In genomic region chr21:28220670-28221069, GRCh38 we compare ENCODE assay signal across 32 cellular contexts.
DNase-seq lines count a peak whose midpoint lies in the region; ATAC-seq, FAIRE-seq and TF ChIP-seq lines count a peak whose summit lies in the region.
"Had no signal": no experiment of that assay in that cellular context is flagged by ENCODE, and none has a peak within 500 bp of the region (broad histone marks: within the 10 kb centered on the region; RNA-seq: fewer than 3 reads in every experiment).

No MANE protein-coding gene starts in this region.

- TF ChIP-seq CTCF in SK-N-SH (IDR thresholded peaks at IDR 0.05) (no peak), endothelial cell of umbilical vein (IDR thresholded peaks at IDR 0.05; ENCODE audit: extremely low read depth in 1 of 2, insufficient read depth in 1 of 2, low read depth in 1 of 2, low read length in 2 of 2) (no peak), keratinocyte (optimal IDR thresholded peaks at IDR 0.05 in 1 of 3, IDR thresholded peaks at IDR 0.05 in 1 of 3, conservative IDR thresholded peaks at IDR 0.05 in 1 of 3; ENCODE audit: extremely low read depth in 1 of 3, insufficient read depth in 2 of 3, low read length in 3 of 3) (no peak)

- POLR2A ChIA-PET in SK-N-SH (lab: Yijun Ruan, JAX) (no interaction called here), endothelial cell of umbilical vein (lab: Charles Lee) (no interaction called here)

- intact Hi-C loops in endothelial cell of umbilical vein (cut with micrococcal nuclease), result loop anchor here (5.0 kb wide), 1 partner anchor 38 kb away; no protein-coding TSS in a partner anchor

- H3K4me3 ChIP-seq in SK-N-SH (ENCODE audit: low read depth in 2 of 2, low read length in 1 of 2) (no peak overlapping the region), endothelial cell of umbilical vein (replicated peaks in 1 of 3; ENCODE audit: insufficient read depth in 1 of 3, low read depth in 1 of 3, low read length in 3 of 3) (no peak overlapping the region), keratinocyte (ENCODE audit: control insufficient read depth in 2 of 3, extremely low read depth in 1 of 3, insufficient read depth in 2 of 3, low read depth in 1 of 3, low read length in 3 of 3) (no peak overlapping the region)
- H3K4me3 ChIP-seq: adrenal gland, cardiac muscle cell, heart right ventricle had no signal

- H2AFZ ChIP-seq in SK-N-SH (ENCODE audit: low read depth) (no peak overlapping the region), endothelial cell of umbilical vein (ENCODE audit: low read depth, low read length) (no peak overlapping the region), keratinocyte (ENCODE audit: control insufficient read depth, low read length) (no peak overlapping the region)

- H3K36me3 Mint-ChIP-seq in activated naive CD8-positive, alpha-beta T cell treated with anti-CD3 and anti-CD28 coated beads for 36 hours, result no peaks in the 10 kb centered on the region
- H3K36me3 Mint-ChIP-seq: activated CD8-positive, alpha-beta memory T cell treated with anti-CD3 and anti-CD28 coated beads, Interleukin-2, amount 10 ng/mL, durations not matched to agents 7 days and 5 days; IgD-negative memory B cell; stimulated activated effector memory CD8-positive, alpha-beta T cell treated with anti-CD3 and anti-CD28 coated beads, Interleukin-12 subunit alpha, Interleukin-12 subunit beta, amount 100 ng/mL, for 72 hours had no signal

- no peaks in the 10 kb centered on the region for H3K9me2 ChIP-seq in SK-N-SH

- WGBS in SK-N-SH (ENCODE audit: low lambda C conversion rate), result 47% methylated on average over 2 of the region's 2 CpGs

- H3K9me1 ChIP-seq in endothelial cell of umbilical vein (replicated peaks; ENCODE audit: control insufficient read depth, extremely low read depth, insufficient read depth, low read length) (no peaks in the 10 kb centered on the region), keratinocyte (ENCODE audit: control insufficient read depth, extremely low read depth, insufficient read depth, low read length) (no peaks in the 10 kb centered on the region)

- CTCF ChIA-PET in SK-N-SH (lab: Yijun Ruan, JAX), result no interaction called here
- CTCF ChIA-PET in endothelial cell of umbilical vein (lab: Charles Lee), result no interaction called here

- no peak for FAIRE-seq in endothelial cell of umbilical vein (lab: Jason Lieb, UNC)
- peak; percentile 5 for FAIRE-seq in keratinocyte (lab: Jason Lieb, UNC)
- FAIRE-seq: H54, RCC 7860 had no signal

- H3K27ac ChIP-seq in SK-N-SH (ENCODE audit: low read depth in 2 of 2, low read length in 1 of 2) (no peak overlapping the region), endothelial cell of umbilical vein (ENCODE audit: insufficient read depth, low read depth, low read length) (no peak overlapping the region), keratinocyte (ENCODE audit: control insufficient read depth, insufficient read depth, low read length) (no peak overlapping the region)
- H3K27ac ChIP-seq: 22Rv1, adrenal gland, cardiac muscle cell, heart right ventricle had no signal

- peaks cover 0 to 2% of the 10 kb centered on the region in 2 experiments; a peak in 2 of 4 replicates for H3K4me1 ChIP-seq in SK-N-SH (ENCODE audit: control insufficient read depth in 1 of 2, insufficient read depth in 2 of 2, low read depth in 1 of 2, low read length in 1 of 2)
- H3K4me1 ChIP-seq in endothelial cell of umbilical vein (ENCODE audit: control insufficient read depth, extremely low read depth, insufficient read depth, low read length), result no peaks in the 10 kb centered on the region
- H3K4me1 ChIP-seq in keratinocyte (ENCODE audit: control insufficient read depth, extremely low read depth, insufficient read depth, low read length), result peaks cover 2% of the 10 kb centered on the region
- H3K4me1 ChIP-seq: adrenal gland had no signal

- H3K79me2 ChIP-seq in SK-N-SH (ENCODE audit: insufficient read depth), result no peaks in the 10 kb centered on the region
- H3K79me2 ChIP-seq in endothelial cell of umbilical vein (ENCODE audit: control insufficient read depth, insufficient read depth, low read length), result no peaks in the 10 kb centered on the region
- no peaks in the 10 kb centered on the region for H3K79me2 ChIP-seq in keratinocyte (ENCODE audit: control insufficient read depth, insufficient read depth, low read length)

- TF ChIP-seq POLR2A in endothelial cell of umbilical vein (IDR thresholded peaks at IDR 0.05; ENCODE audit: low read depth, low read length) (no peak), erythroblast (IDR thresholded peaks at IDR 0.05; ENCODE audit: low read length) (no peak)

- no peak for TF ChIP-seq RAD21 in SK-N-SH (IDR thresholded peaks at IDR 0.05; ENCODE audit: low read length)

- H3K36me3 ChIP-seq in SK-N-SH (replicated peaks in 1 of 2; ENCODE audit: control insufficient read depth in 1 of 2, insufficient read depth in 2 of 2, low read length in 1 of 2) (no peaks in the 10 kb centered on the region), endothelial cell of umbilical vein (ENCODE audit: control insufficient read depth in 2 of 2, extremely low read depth in 1 of 2, insufficient read depth in 2 of 2, low read length in 2 of 2) (no peaks in the 10 kb centered on the region), keratinocyte (ENCODE audit: control insufficient read depth in 2 of 2, extremely low read depth in 1 of 2, insufficient read depth in 2 of 2, low read length in 2 of 2) (no peaks in the 10 kb centered on the region)
- H3K36me3 ChIP-seq: adrenal gland, cardiac muscle cell, heart right ventricle had no signal

- no peaks in the 10 kb centered on the region for H3K9me3 Mint-ChIP-seq in activated naive CD8-positive, alpha-beta T cell treated with anti-CD3 and anti-CD28 coated beads for 36 hours
- H3K9me3 Mint-ChIP-seq: CD4-positive, alpha-beta T cell; endodermal cell; stimulated activated effector memory CD8-positive, alpha-beta T cell treated with anti-CD3 and anti-CD28 coated beads, Interleukin-12 subunit alpha, Interleukin-12 subunit beta, amount 100 ng/mL, for 72 hours had no signal

- no peaks in the 10 kb centered on the region for H3K4me1 Mint-ChIP-seq in activated naive CD8-positive, alpha-beta T cell treated with anti-CD3 and anti-CD28 coated beads for 36 hours
- H3K4me1 Mint-ChIP-seq: activated CD8-positive, alpha-beta memory T cell treated with anti-CD3 and anti-CD28 coated beads, Interleukin-2, amount 10 ng/mL, durations not matched to agents 7 days and 5 days; endodermal cell; IgD-negative memory B cell; stimulated activated effector memory CD8-positive, alpha-beta T cell treated with anti-CD3 and anti-CD28 coated beads, Interleukin-12 subunit alpha, Interleukin-12 subunit beta, amount 100 ng/mL, for 72 hours had no signal

- H3K27me3 ChIP-seq in SK-N-SH (ENCODE audit: insufficient read depth), result no peaks in the 10 kb centered on the region
- no peaks in the 10 kb centered on the region for H3K27me3 ChIP-seq in endothelial cell of umbilical vein (ENCODE audit: control insufficient read depth in 2 of 2, insufficient read depth in 2 of 2, low read length in 2 of 2)
- no peaks in the 10 kb centered on the region for H3K27me3 ChIP-seq in keratinocyte (ENCODE audit: control insufficient read depth, extremely low read depth, insufficient read depth, low read length)
- H3K27me3 ChIP-seq: adrenal gland, cardiac muscle cell, heart right ventricle had no signal

- DNase-seq in SK-N-SH (no peak), endothelial cell of umbilical vein (ENCODE audit: low read depth, low spot score) (peak; percentile 16), keratinocyte (ENCODE audit: low read depth, low spot score) (no peak), erythroblast (lab: John Stamatoyannopoulos, UW) (no peak)
- no peak for DNase-seq in activated naive CD8-positive, alpha-beta T cell treated with anti-CD3 and anti-CD28 coated beads for 36 hours
- DNase-seq: activated CD4-positive, alpha-beta T cell treated with anti-CD3 and anti-CD28 coated beads, Interleukin-2, amount 50 U/mL, for 1 hour; activated CD8-positive, alpha-beta memory T cell treated with anti-CD3 and anti-CD28 coated beads, Interleukin-2, amount 10 ng/mL, durations not matched to agents 7 days and 5 days; activated naive CD4-positive, alpha-beta T cell; activated T-cell treated with anti-CD3 and anti-CD28 coated beads, Interleukin-2, amount 50 U/mL, for 48 hours; adrenal gland; CD4-positive, alpha-beta T cell; DMS 273 treated with DMSO at 0.1 percent for 48 hours; endodermal cell; heart right ventricle; mammary epithelial cell; NCI-H1105 treated with DMSO at 0.1 percent for 48 hours; NCI-H2029 treated with DMSO at 0.1 percent for 48 hours; SIG-M5; stimulated activated CD4-positive, alpha-beta T cell treated with anti-CD3 and anti-CD28 coated beads, Interleukin-4, amount 100 ng/mL, for 24 hours; substantia nigra had no signal

- no peaks in the 10 kb centered on the region for H3F3A ChIP-seq in SK-N-SH (replicated peaks; ENCODE audit: insufficient read depth)

- TF ChIP-seq EP300 in SK-N-SH (IDR thresholded peaks at IDR 0.05; ENCODE audit: borderline replicate concordance in 1 of 2, low read depth in 1 of 2, low read length in 1 of 2), result no peak

- no peaks in the 10 kb centered on the region for H3K9me3 ChIP-seq in SK-N-SH
- no peaks in the 10 kb centered on the region for H3K9me3 ChIP-seq in endothelial cell of umbilical vein (replicated peaks; ENCODE audit: control insufficient read depth, insufficient read depth, low read length)
- no peaks in the 10 kb centered on the region for H3K9me3 ChIP-seq in keratinocyte (ENCODE audit: control insufficient read depth, low read depth, low read length)
- H3K9me3 ChIP-seq: adrenal gland, heart right ventricle had no signal

- no peak overlapping the region for H3K27ac Mint-ChIP-seq in activated naive CD8-positive, alpha-beta T cell treated with anti-CD3 and anti-CD28 coated beads for 36 hours
- H3K27ac Mint-ChIP-seq: activated CD8-positive, alpha-beta memory T cell treated with anti-CD3 and anti-CD28 coated beads, Interleukin-2, amount 10 ng/mL, durations not matched to agents 7 days and 5 days; CD4-positive, alpha-beta T cell; dendritic cell treated with granulocyte-macrophage colony-stimulating factor and Interleukin-4, amounts not matched to agents 40 ng/mL and 50 ng/mL, for 4 days; endodermal cell; stimulated activated effector memory CD8-positive, alpha-beta T cell treated with anti-CD3 and anti-CD28 coated beads, Interleukin-12 subunit alpha, Interleukin-12 subunit beta, amount 100 ng/mL, for 72 hours had no signal

- dilution Hi-C loops in endothelial cell of umbilical vein (cut with MboI; ENCODE audit: extremely low pct_ligation_motif_present, low sequenced_read_pairs) (no loop called here), keratinocyte (cut with MboI; ENCODE audit: extremely low pct_ligation_motif_present, low sequenced_read_pairs) (no loop called here)

- H4K20me1 ChIP-seq in SK-N-SH (ENCODE audit: insufficient read depth) (no peaks in the 10 kb centered on the region), endothelial cell of umbilical vein (replicated peaks; ENCODE audit: control insufficient read depth, extremely low read depth, insufficient read depth, low read length) (no peaks in the 10 kb centered on the region), keratinocyte (ENCODE audit: control insufficient read depth, extremely low read depth, insufficient read depth, low read length) (no peaks in the 10 kb centered on the region)

- no TSS peak for BruUV-seq in endothelial cell of umbilical vein (replicated peaks; lab: Mats Ljungman, UMichigan)

- H3K4me3 Mint-ChIP-seq in activated naive CD8-positive, alpha-beta T cell treated with anti-CD3 and anti-CD28 coated beads for 36 hours, result no peak overlapping the region
- H3K4me3 Mint-ChIP-seq: activated CD8-positive, alpha-beta memory T cell treated with anti-CD3 and anti-CD28 coated beads, Interleukin-2, amount 10 ng/mL, durations not matched to agents 7 days and 5 days; CD4-positive, alpha-beta T cell; dendritic cell treated with granulocyte-macrophage colony-stimulating factor and Interleukin-4, amounts not matched to agents 40 ng/mL and 50 ng/mL, for 4 days; endodermal cell; IgD-negative memory B cell; neural crest cell; stimulated activated effector memory CD8-positive, alpha-beta T cell treated with anti-CD3 and anti-CD28 coated beads, Interleukin-12 subunit alpha, Interleukin-12 subunit beta, amount 100 ng/mL, for 72 hours had no signal

- no peaks in the 10 kb centered on the region for H3K27me3 Mint-ChIP-seq in activated naive CD8-positive, alpha-beta T cell treated with anti-CD3 and anti-CD28 coated beads for 36 hours
- H3K27me3 Mint-ChIP-seq: activated CD8-positive, alpha-beta memory T cell treated with anti-CD3 and anti-CD28 coated beads, Interleukin-2, amount 10 ng/mL, durations not matched to agents 7 days and 5 days; CD4-positive, alpha-beta T cell; IgD-negative memory B cell had no signal

- H3K4me2 ChIP-seq in SK-N-SH (no peak overlapping the region), endothelial cell of umbilical vein (ENCODE audit: insufficient read depth, low read length) (no peak overlapping the region), keratinocyte (ENCODE audit: control insufficient read depth, extremely low read depth, insufficient read depth, low read depth, low read length) (no peak overlapping the region)

- ATAC-seq in SK-N-SH treated with all-trans-retinoic acid at 6 μM for 48 hours (no peak), GM18909 (IDR thresholded peaks at IDR 0.05; ENCODE audit: poor library complexity, unreplicated experiment) (no peak), GM21717 (IDR thresholded peaks at IDR 0.05; ENCODE audit: unreplicated experiment) (no peak)
- ATAC-seq: activated CD8-positive, alpha-beta memory T cell treated with anti-CD3 and anti-CD28 coated beads, Interleukin-2, amount 10 ng/mL, durations not matched to agents 7 days and 5 days; sciatic nerve; stimulated activated effector memory CD8-positive, alpha-beta T cell treated with anti-CD3 and anti-CD28 coated beads, Interleukin-12 subunit alpha, Interleukin-12 subunit beta, amount 100 ng/mL, for 72 hours had no signal

- no peak overlapping the region for H3K9ac ChIP-seq in SK-N-SH
- no peak overlapping the region for H3K9ac ChIP-seq in endothelial cell of umbilical vein (replicated peaks; ENCODE audit: extremely low read depth, insufficient read depth, low read length)
- H3K9ac ChIP-seq in keratinocyte (ENCODE audit: control insufficient read depth, extremely low read depth, insufficient read depth, low read length), result no peak overlapping the region
